ENCODE assay signal across 22 cellular contexts in genomic region chr17:79849953-79850352, GRCh38.
"Had no signal": no experiment of that assay in that cellular context is flagged by ENCODE, and none has a peak within 500 bp of the region (broad histone marks: within the 10 kb centered on the region; RNA-seq: fewer than 3 reads in every experiment).

No MANE protein-coding gene starts in this region.

- DNase-seq: activated CD4-positive, alpha-beta T cell treated with anti-CD3 and anti-CD28 coated beads, Interleukin-2, amount 10 ng/mL, durations not matched to agents 7 days and 5 days; activated CD8-positive, alpha-beta memory T cell treated with anti-CD3 and anti-CD28 coated beads, Interleukin-2, amount 50 U/mL, for 4 hours; activated CD8-positive, alpha-beta T cell treated with anti-CD3 and anti-CD28 coated beads, Interleukin-2, amount 10 ng/mL, durations not matched to agents 7 days and 5 days; activated T-cell treated with anti-CD3 and anti-CD28 coated beads, Interleukin-2, amount 50 U/mL, for 4 hours; anterior cingulate cortex; gastrocnemius medialis; mucosa of descending colon; naive B cell; testis had no signal

- H3K27me3 ChIP-seq: brain microvascular endothelial cell, pancreas, testis had no signal

- H3K9me3 Mint-ChIP-seq: activated CD4-positive, alpha-beta T cell treated with anti-CD3 and anti-CD28 coated beads, Interleukin-2, amount 10 ng/mL, durations not matched to agents 7 days and 5 days; activated naive CD4-positive, alpha-beta T cell treated with anti-CD3 and anti-CD28 coated beads for 36 hours; activated naive CD8-positive, alpha-beta T cell treated with anti-CD3 and anti-CD28 coated beads, Interleukin-2, amount 50 U/mL, for 24 hours; activated T-cell treated with anti-CD3 and anti-CD28 coated beads, Interleukin-2, amount 50 U/mL, for 4 hours; central memory CD8-positive, alpha-beta T cell; memory B cell; naive B cell; stimulated activated effector memory CD8-positive, alpha-beta T cell treated with anti-CD3 and anti-CD28 coated beads, Interleukin-12 subunit alpha, Interleukin-12 subunit beta, amount 100 ng/mL, for 72 hours; T-helper 2 cell treated with Interferon-gamma antibody and Interleukin-4, amounts not matched to agents 5 μg/mL and 100 μg/mL, for 36 hours; type B pancreatic cell had no signal

- H3K4me3 Mint-ChIP-seq: activated CD4-positive, alpha-beta T cell treated with anti-CD3 and anti-CD28 coated beads, Interleukin-2, amount 10 ng/mL, durations not matched to agents 7 days and 5 days; activated CD8-positive, alpha-beta T cell treated with anti-CD3 and anti-CD28 coated beads, Interleukin-2, amount 10 ng/mL, durations not matched to agents 7 days and 5 days; activated naive CD4-positive, alpha-beta T cell treated with anti-CD3 and anti-CD28 coated beads for 36 hours; activated naive CD8-positive, alpha-beta T cell treated with anti-CD3 and anti-CD28 coated beads, Interleukin-2, amount 50 U/mL, for 24 hours; activated T-cell treated with anti-CD3 and anti-CD28 coated beads, Interleukin-2, amount 50 U/mL, for 4 hours; central memory CD8-positive, alpha-beta T cell; memory B cell; naive B cell; stimulated activated effector memory CD8-positive, alpha-beta T cell treated with anti-CD3 and anti-CD28 coated beads, Interleukin-12 subunit alpha, Interleukin-12 subunit beta, amount 100 ng/mL, for 72 hours; T-helper 2 cell treated with Interferon-gamma antibody and Interleukin-4, amounts not matched to agents 5 μg/mL and 100 μg/mL, for 36 hours; type B pancreatic cell had no signal

- ATAC-seq: activated CD8-positive, alpha-beta T cell treated with anti-CD3 and anti-CD28 coated beads, Interleukin-2, amount 10 ng/mL, durations not matched to agents 7 days and 5 days; gastrocnemius medialis; mucosa of descending colon; pancreas; sciatic nerve had no signal

- H3K27ac ChIP-seq: brain microvascular endothelial cell, coronary artery, gastrocnemius medialis, neutrophil, pancreas, testis had no signal

- H3K4me1 Mint-ChIP-seq: central memory CD8-positive, alpha-beta T cell had no signal

- H3K36me3 ChIP-seq: brain microvascular endothelial cell, gastrocnemius medialis, neutrophil, pancreas had no signal

- H3K4me2 ChIP-seq: smooth muscle cell had no signal

- H3K36me3 Mint-ChIP-seq: memory B cell; naive B cell; stimulated activated effector memory CD8-positive, alpha-beta T cell treated with anti-CD3 and anti-CD28 coated beads, Interleukin-12 subunit alpha, Interleukin-12 subunit beta, amount 100 ng/mL, for 72 hours; type B pancreatic cell had no signal

- H3K27ac Mint-ChIP-seq: activated CD4-positive, alpha-beta T cell treated with anti-CD3 and anti-CD28 coated beads, Interleukin-2, amount 10 ng/mL, durations not matched to agents 7 days and 5 days; activated CD8-positive, alpha-beta T cell treated with anti-CD3 and anti-CD28 coated beads, Interleukin-2, amount 10 ng/mL, durations not matched to agents 7 days and 5 days; activated naive CD4-positive, alpha-beta T cell treated with anti-CD3 and anti-CD28 coated beads for 36 hours; activated naive CD8-positive, alpha-beta T cell treated with anti-CD3 and anti-CD28 coated beads, Interleukin-2, amount 50 U/mL, for 24 hours; memory B cell; stimulated activated effector memory CD8-positive, alpha-beta T cell treated with anti-CD3 and anti-CD28 coated beads, Interleukin-12 subunit alpha, Interleukin-12 subunit beta, amount 100 ng/mL, for 72 hours; T-helper 2 cell treated with Interferon-gamma antibody and Interleukin-4, amounts not matched to agents 5 μg/mL and 100 μg/mL, for 36 hours had no signal

- H3K4me3 ChIP-seq: coronary artery, gastrocnemius medialis, mucosa of descending colon, pancreas, smooth muscle cell, testis had no signal
